3 cellular contexts compared by ENCODE assay signal in the genomic region with DNA sequence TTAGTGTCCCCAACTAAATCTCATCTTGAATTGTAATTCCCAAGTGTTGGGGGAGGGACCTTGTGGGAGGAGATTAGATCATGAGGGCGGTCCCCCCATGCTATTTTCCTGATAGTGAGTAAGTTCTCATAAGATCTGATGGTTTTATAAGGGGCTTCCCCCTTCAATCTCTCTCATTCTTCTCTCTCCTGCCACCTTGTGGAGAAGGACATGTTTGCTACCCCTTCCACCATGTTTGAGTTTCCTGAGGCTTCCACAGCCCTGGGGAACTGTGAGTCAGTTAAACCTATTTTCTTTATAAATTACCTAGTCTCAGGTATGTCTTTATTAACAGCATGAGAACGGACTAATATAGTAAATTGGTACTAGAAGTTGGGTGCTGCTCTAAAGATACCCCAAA.
A peak's percentile ranks its signal among the peaks of the same experiment; 100 is the strongest.
TF ChIP-seq lines count a peak whose summit lies in the region.

No MANE protein-coding gene starts in this region.

TF ChIP-seq in Ishikawa, 13 proteins besides CTCF, POLR2A, EP300 and RAD21:
- TF ChIP-seq, protein P1, sequence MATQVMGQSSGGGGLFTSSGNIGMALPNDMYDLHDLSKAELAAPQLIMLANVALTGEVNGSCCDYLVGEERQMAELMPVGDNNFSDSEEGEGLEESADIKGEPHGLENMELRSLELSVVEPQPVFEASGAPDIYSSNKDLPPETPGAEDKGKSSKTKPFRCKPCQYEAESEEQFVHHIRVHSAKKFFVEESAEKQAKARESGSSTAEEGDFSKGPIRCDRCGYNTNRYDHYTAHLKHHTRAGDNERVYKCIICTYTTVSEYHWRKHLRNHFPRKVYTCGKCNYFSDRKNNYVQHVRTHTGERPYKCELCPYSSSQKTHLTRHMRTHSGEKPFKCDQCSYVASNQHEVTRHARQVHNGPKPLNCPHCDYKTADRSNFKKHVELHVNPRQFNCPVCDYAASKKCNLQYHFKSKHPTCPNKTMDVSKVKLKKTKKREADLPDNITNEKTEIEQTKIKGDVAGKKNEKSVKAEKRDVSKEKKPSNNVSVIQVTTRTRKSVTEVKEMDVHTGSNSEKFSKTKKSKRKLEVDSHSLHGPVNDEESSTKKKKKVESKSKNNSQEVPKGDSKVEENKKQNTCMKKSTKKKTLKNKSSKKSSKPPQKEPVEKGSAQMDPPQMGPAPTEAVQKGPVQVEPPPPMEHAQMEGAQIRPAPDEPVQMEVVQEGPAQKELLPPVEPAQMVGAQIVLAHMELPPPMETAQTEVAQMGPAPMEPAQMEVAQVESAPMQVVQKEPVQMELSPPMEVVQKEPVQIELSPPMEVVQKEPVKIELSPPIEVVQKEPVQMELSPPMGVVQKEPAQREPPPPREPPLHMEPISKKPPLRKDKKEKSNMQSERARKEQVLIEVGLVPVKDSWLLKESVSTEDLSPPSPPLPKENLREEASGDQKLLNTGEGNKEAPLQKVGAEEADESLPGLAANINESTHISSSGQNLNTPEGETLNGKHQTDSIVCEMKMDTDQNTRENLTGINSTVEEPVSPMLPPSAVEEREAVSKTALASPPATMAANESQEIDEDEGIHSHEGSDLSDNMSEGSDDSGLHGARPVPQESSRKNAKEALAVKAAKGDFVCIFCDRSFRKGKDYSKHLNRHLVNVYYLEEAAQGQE (IDR thresholded peaks at IDR 0.05; ENCODE audit: low read depth) = no peak
- TF ChIP-seq CEBPB (IDR thresholded peaks at IDR 0.05) = no peak
- no peak for TF ChIP-seq EGR1 (IDR thresholded peaks at IDR 0.05)
- TF ChIP-seq CREB1 (IDR thresholded peaks at IDR 0.05; ENCODE audit: low read depth) = no peak
- TF ChIP-seq TCF12 (IDR thresholded peaks at IDR 0.05; ENCODE audit: low read depth) = no peak
- TF ChIP-seq YY1 (IDR thresholded peaks at IDR 0.05; ENCODE audit: low read depth) = no peak
- no peak for TF ChIP-seq ZBTB7A (IDR thresholded peaks at IDR 0.05; ENCODE audit: low read depth)

TF ChIP-seq in H1, 55 proteins besides CTCF, POLR2A, EP300 and RAD21 (continued from another document):
- TF ChIP-seq RNF2 (IDR thresholded peaks at IDR 0.05; ENCODE audit: borderline replicate concordance, low read depth, low read length, missing control alignments, poor library complexity, severe bottlenecking) (no peak), CBX8 (IDR thresholded peaks at IDR 0.05; ENCODE audit: borderline replicate concordance, low read depth, low read length) (no peak), SP4 (IDR thresholded peaks at IDR 0.05; ENCODE audit: low read length) (no peak), YY1 (IDR thresholded peaks at IDR 0.05; ENCODE audit: low read depth, low read length) (peak; percentile 66; the same call in 1 of the 2 replicates)
- TF ChIP-seq, protein P2, sequence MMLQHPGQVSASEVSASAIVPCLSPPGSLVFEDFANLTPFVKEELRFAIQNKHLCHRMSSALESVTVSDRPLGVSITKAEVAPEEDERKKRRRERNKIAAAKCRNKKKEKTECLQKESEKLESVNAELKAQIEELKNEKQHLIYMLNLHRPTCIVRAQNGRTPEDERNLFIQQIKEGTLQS (IDR thresholded peaks at IDR 0.05; ENCODE audit: insufficient read depth, low read depth, low read length) = no peak

TF ChIP-seq in HepG2, 621 proteins besides CTCF, POLR2A, EP300 and RAD21 (continued from another document):
- TF ChIP-seq, protein P3, sequence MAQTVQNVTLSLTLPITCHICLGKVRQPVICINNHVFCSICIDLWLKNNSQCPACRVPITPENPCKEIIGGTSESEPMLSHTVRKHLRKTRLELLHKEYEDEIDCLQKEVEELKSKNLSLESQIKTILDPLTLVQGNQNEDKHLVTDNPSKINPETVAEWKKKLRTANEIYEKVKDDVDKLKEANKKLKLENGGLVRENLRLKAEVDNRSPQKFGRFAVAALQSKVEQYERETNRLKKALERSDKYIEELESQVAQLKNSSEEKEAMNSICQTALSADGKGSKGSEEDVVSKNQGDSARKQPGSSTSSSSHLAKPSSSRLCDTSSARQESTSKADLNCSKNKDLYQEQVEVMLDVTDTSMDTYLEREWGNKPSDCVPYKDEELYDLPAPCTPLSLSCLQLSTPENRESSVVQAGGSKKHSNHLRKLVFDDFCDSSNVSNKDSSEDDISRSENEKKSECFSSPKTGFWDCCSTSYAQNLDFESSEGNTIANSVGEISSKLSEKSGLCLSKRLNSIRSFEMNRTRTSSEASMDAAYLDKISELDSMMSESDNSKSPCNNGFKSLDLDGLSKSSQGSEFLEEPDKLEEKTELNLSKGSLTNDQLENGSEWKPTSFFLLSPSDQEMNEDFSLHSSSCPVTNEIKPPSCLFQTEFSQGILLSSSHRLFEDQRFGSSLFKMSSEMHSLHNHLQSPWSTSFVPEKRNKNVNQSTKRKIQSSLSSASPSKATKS (CRISPR knock-in tag; IDR thresholded peaks at IDR 0.05) = no peak
- TF ChIP-seq, protein P4, sequence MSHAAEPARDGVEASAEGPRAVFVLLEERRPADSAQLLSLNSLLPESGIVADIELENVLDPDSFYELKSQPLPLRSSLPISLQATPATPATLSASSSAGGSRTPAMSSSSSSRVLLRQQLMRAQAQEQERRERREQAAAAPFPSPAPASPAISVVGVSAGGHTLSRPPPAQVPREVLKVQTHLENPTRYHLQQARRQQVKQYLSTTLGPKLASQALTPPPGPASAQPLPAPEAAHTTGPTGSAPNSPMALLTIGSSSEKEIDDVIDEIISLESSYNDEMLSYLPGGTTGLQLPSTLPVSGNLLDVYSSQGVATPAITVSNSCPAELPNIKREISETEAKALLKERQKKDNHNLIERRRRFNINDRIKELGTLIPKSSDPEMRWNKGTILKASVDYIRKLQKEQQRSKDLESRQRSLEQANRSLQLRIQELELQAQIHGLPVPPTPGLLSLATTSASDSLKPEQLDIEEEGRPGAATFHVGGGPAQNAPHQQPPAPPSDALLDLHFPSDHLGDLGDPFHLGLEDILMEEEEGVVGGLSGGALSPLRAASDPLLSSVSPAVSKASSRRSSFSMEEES (CRISPR knock-in tag; IDR thresholded peaks at IDR 0.05) = no peak
